Comparison of ENCODE assay signal across 16 cellular contexts in genomic region chr9:89537166-89537565, GRCh38. TPM values are rescaled to one million over a fixed set of nuclear protein-coding genes. Genes with fewer than 3 reads are reported as not detected.
DNase-seq lines count a peak whose midpoint lies in the region; ATAC-seq and TF ChIP-seq lines count a peak whose summit lies in the region.
"Had no signal": no experiment of that assay in that cellular context is flagged by ENCODE, and none has a peak within 500 bp of the region (broad histone marks: within the 10 kb centered on the region; RNA-seq: fewer than 3 reads in every experiment).

No MANE protein-coding gene starts in this region.

- no peak for ATAC-seq in activated T-cell treated with anti-CD3 and anti-CD28 coated beads, Interleukin-2, amount 50 U/mL, for 4 hours
- no peak for ATAC-seq in GM18870 (IDR thresholded peaks at IDR 0.05; ENCODE audit: unreplicated experiment)
- ATAC-seq: heart right ventricle had no signal

- H3F3A ChIP-seq in SK-N-SH (replicated peaks; ENCODE audit: insufficient read depth) (no peaks in the 10 kb centered on the region), smooth muscle cell (ENCODE audit: low read depth) (no peaks in the 10 kb centered on the region)

- peak overlapping the region; percentile 1 for H3K4me3 Mint-ChIP-seq in activated T-cell treated with anti-CD3 and anti-CD28 coated beads, Interleukin-2, amount 50 U/mL, for 4 hours

- peaks cover 0 to 55% of the 10 kb centered on the region in 2 experiments; a peak in 1 of 4 replicates for H3K4me1 ChIP-seq in SK-N-SH (ENCODE audit: control insufficient read depth in 1 of 2, insufficient read depth in 2 of 2, low read depth in 1 of 2, low read length in 1 of 2)
- H3K4me1 ChIP-seq in effector memory CD4-positive, alpha-beta T cell (ENCODE audit: control insufficient read depth, insufficient read depth, low read length, poor library complexity, severe bottlenecking) = peaks cover 65% of the 10 kb centered on the region
- H3K4me1 ChIP-seq in stomach = peaks cover 0 to 11% (median 5%) of the 10 kb centered on the region in 4 donors
- no peaks in the 10 kb centered on the region for H3K4me1 ChIP-seq in smooth muscle cell (ENCODE audit: low read depth)

- no peak for DNase-seq in activated T-cell treated with anti-CD3 and anti-CD28 coated beads, Interleukin-2, amount 50 U/mL, for 4 hours
- DNase-seq in activated T-cell treated with anti-CD3 and anti-CD28 coated beads, Interleukin-2, amount 50 U/mL, for 48 hours = no peak
- DNase-seq in SK-N-SH (peak; percentile 75), stomach (no peak), dorsolateral prefrontal cortex (no peak), smooth muscle cell (lab: John Stamatoyannopoulos, UW; ENCODE audit: unreplicated experiment) (no peak)
- DNase-seq in effector memory CD4-positive, alpha-beta T cell = no peak
- DNase-seq: effector CD4-positive, alpha-beta T cell; heart right ventricle; islet precursor cell; Karpas-422; mammary epithelial cell; NCI-H1105; stimulated activated naive CD4-positive, alpha-beta T cell treated with Interleukin-2 at 50 U/mL for 16 hours had no signal

- H3K4me3 ChIP-seq in SK-N-SH (ENCODE audit: low read depth in 2 of 2, low read length in 1 of 2) (no peak overlapping the region), stomach (no peak overlapping the region), dorsolateral prefrontal cortex (no peak overlapping the region), smooth muscle cell (no peak overlapping the region)
- peak overlapping the region; percentile 18 for H3K4me3 ChIP-seq in effector memory CD4-positive, alpha-beta T cell (ENCODE audit: insufficient read depth, low read depth, low read length, poor library complexity, severe bottlenecking)
- H3K4me3 ChIP-seq: cardiac muscle cell, heart right ventricle had no signal

- H4K20me1 ChIP-seq in SK-N-SH (ENCODE audit: insufficient read depth) (no peaks in the 10 kb centered on the region), smooth muscle cell (ENCODE audit: low read depth) (no peaks in the 10 kb centered on the region)

- H3K27me3 Mint-ChIP-seq in activated T-cell treated with anti-CD3 and anti-CD28 coated beads, Interleukin-2, amount 50 U/mL, for 4 hours (ENCODE audit: low read depth) = no peaks in the 10 kb centered on the region

- 39% methylated on average over 4 of the region's 4 CpGs for whole genome bisulfite sequencing in SK-N-SH (ENCODE audit: low lambda C conversion rate)
- 76 to 87% (median 83%) methylated on average over 3 to 4 of the region's 4 CpGs for WGBS in stomach, 5 donors
- WGBS in smooth muscle cell (ENCODE audit: low lambda C conversion rate) = 36% methylated on average over 4 of the region's 4 CpGs

- H3K27me3 ChIP-seq in SK-N-SH (ENCODE audit: insufficient read depth) = no peaks in the 10 kb centered on the region
- H3K27me3 ChIP-seq in effector memory CD4-positive, alpha-beta T cell (replicated peaks; ENCODE audit: control insufficient read depth, insufficient read depth, low read length, poor library complexity, severe bottlenecking) = no peaks in the 10 kb centered on the region
- H3K27me3 ChIP-seq in stomach = no peaks in the 10 kb centered on the region
- H3K27me3 ChIP-seq in dorsolateral prefrontal cortex = no peaks in the 10 kb centered on the region
- H3K27me3 ChIP-seq in smooth muscle cell (ENCODE audit: low read depth) = no peaks in the 10 kb centered on the region
- H3K27me3 ChIP-seq: cardiac muscle cell, heart right ventricle had no signal

- H3K4me2 ChIP-seq in SK-N-SH (no peak overlapping the region), smooth muscle cell (no peak overlapping the region)

- no peaks in the 10 kb centered on the region for H3K36me3 Mint-ChIP-seq in activated T-cell treated with anti-CD3 and anti-CD28 coated beads, Interleukin-2, amount 50 U/mL, for 4 hours (ENCODE audit: insufficient read depth)

- no peak for TF ChIP-seq CTCF in SK-N-SH (IDR thresholded peaks at IDR 0.05)
- TF ChIP-seq CTCF in stomach (IDR thresholded peaks at IDR 0.05) = no peak
- no peak for TF ChIP-seq CTCF in dorsolateral prefrontal cortex (IDR thresholded peaks at IDR 0.05 in 54 of 56, conservative IDR thresholded peaks at IDR 0.05 in 2 of 56; ENCODE audit: low read depth in 1 of 56, partially characterized antibody in 56 of 56)
- TF ChIP-seq CTCF in smooth muscle cell (IDR thresholded peaks at IDR 0.05; ENCODE audit: borderline replicate concordance, insufficient read depth, poor library complexity, severe bottlenecking) = no peak

- H3K79me2 ChIP-seq in SK-N-SH (ENCODE audit: insufficient read depth) (no peaks in the 10 kb centered on the region), smooth muscle cell (ENCODE audit: low read depth) (no peaks in the 10 kb centered on the region)

- no peak for TF ChIP-seq POLR2A in stomach (IDR thresholded peaks at IDR 0.05)

- H3K36me3 ChIP-seq in SK-N-SH (replicated peaks in 1 of 2; ENCODE audit: control insufficient read depth in 1 of 2, insufficient read depth in 2 of 2, low read length in 1 of 2) = no peaks in the 10 kb centered on the region
- no peaks in the 10 kb centered on the region for H3K36me3 ChIP-seq in effector memory CD4-positive, alpha-beta T cell (ENCODE audit: control insufficient read depth, insufficient read depth, low read length)
- H3K36me3 ChIP-seq in stomach = no peaks in the 10 kb centered on the region
- no peaks in the 10 kb centered on the region for H3K36me3 ChIP-seq in smooth muscle cell (ENCODE audit: low read depth)
- H3K36me3 ChIP-seq: cardiac muscle cell, heart right ventricle had no signal

- CTCF ChIA-PET in SK-N-SH (lab: Yijun Ruan, JAX) = interaction anchor here (5.0 kb wide), 1 partner anchor 12 kb away, joined by 36 read pairs; no protein-coding TSS in a partner anchor

- H2AFZ ChIP-seq in SK-N-SH (ENCODE audit: low read depth) (no peak overlapping the region), smooth muscle cell (ENCODE audit: low read depth) (no peak overlapping the region)

- H3K9me2 ChIP-seq in SK-N-SH = no peaks in the 10 kb centered on the region

- no peaks in the 10 kb centered on the region for H3K9me3 ChIP-seq in SK-N-SH
- no peaks in the 10 kb centered on the region for H3K9me3 ChIP-seq in effector memory CD4-positive, alpha-beta T cell (ENCODE audit: control insufficient read depth, low read length)
- H3K9me3 ChIP-seq in stomach = no peaks in the 10 kb centered on the region
- no peaks in the 10 kb centered on the region for H3K9me3 ChIP-seq in smooth muscle cell (replicated peaks; ENCODE audit: low read depth)
- H3K9me3 ChIP-seq: heart right ventricle had no signal

- POLR2A ChIA-PET in SK-N-SH (lab: Yijun Ruan, JAX) = no interaction called here

- H3K9ac ChIP-seq in SK-N-SH (no peak overlapping the region), smooth muscle cell (ENCODE audit: low read depth) (no peak overlapping the region)

- no peaks in the 10 kb centered on the region for H3K9me3 Mint-ChIP-seq in activated T-cell treated with anti-CD3 and anti-CD28 coated beads, Interleukin-2, amount 50 U/mL, for 4 hours

- H3K4me1 Mint-ChIP-seq in activated T-cell treated with anti-CD3 and anti-CD28 coated beads, Interleukin-2, amount 50 U/mL, for 4 hours (ENCODE audit: low read depth) = peaks cover 94% of the 10 kb centered on the region

- TF ChIP-seq EP300 in SK-N-SH (IDR thresholded peaks at IDR 0.05; ENCODE audit: borderline replicate concordance in 1 of 2, low read depth in 1 of 2, low read length in 1 of 2) (peak in 1 of 2 experiments; percentile 86; a peak in 2 of 4 replicates), stomach (IDR thresholded peaks at IDR 0.05) (no peak)

- H3K27ac ChIP-seq in SK-N-SH (ENCODE audit: low read depth in 2 of 2, low read length in 1 of 2) (peak overlapping the region in 1 of 2 experiments; percentile 89; a peak in 2 of 4 replicates), stomach (peak overlapping the region; percentile 1 to 55 (median 29)), dorsolateral prefrontal cortex (no peak overlapping the region), smooth muscle cell (ENCODE audit: low read depth) (no peak overlapping the region)
- H3K27ac ChIP-seq in effector memory CD4-positive, alpha-beta T cell (ENCODE audit: insufficient read depth, low read length, poor library complexity, severe bottlenecking) = peak overlapping the region; percentile 62
- H3K27ac ChIP-seq: cardiac muscle cell had no signal

- intact Hi-C loops in stomach (cut with DNase I; ENCODE audit: low total_unique reads) = no loop called here
- intact Hi-C loops in dorsolateral prefrontal cortex (cut with DNase I) = no loop called here

- no peak for TF ChIP-seq RAD21 in SK-N-SH (IDR thresholded peaks at IDR 0.05; ENCODE audit: low read length)

TF ChIP-seq in SK-N-SH, 30 proteins besides CTCF, POLR2A, EP300 and RAD21:
- TF ChIP-seq MXI1 (IDR thresholded peaks at IDR 0.05; ENCODE audit: low read depth, low read length) = peak; percentile 44; the same call in 1 of the 2 replicates
- no peak; the same call in 1 of the 2 replicates for TF ChIP-seq GATA2 (CRISPR knock-in tag; IDR thresholded peaks at IDR 0.05)
- peak; percentile 23; the same call in 1 of the 2 replicates for TF ChIP-seq USF2 (IDR thresholded peaks at IDR 0.05; ENCODE audit: borderline replicate concordance, low read depth, low read length)
- peak; percentile 84 for TF ChIP-seq RCOR1 (IDR thresholded peaks at IDR 0.05; ENCODE audit: low read length)
- no peak for TF ChIP-seq NFIC (IDR thresholded peaks at IDR 0.05; ENCODE audit: borderline replicate concordance)
- TF ChIP-seq RFX5 (IDR thresholded peaks at IDR 0.05; ENCODE audit: low read length) = no peak
- peak; percentile 44; the same call in 1 of the 2 replicates for TF ChIP-seq FOXJ3 (CRISPR knock-in tag; IDR thresholded peaks at IDR 0.05)
TF ChIP-seq in SK-N-SH: peak in this region for 4.

RNA-seq across cellular contexts. Expression of gene SEMA4D, which starts 39.3 kb away (rescaled TPM):
- total RNA-seq in activated T-cell treated with anti-CD3 and anti-CD28 coated beads, Interleukin-2, amount 50 U/mL, for 4 hours = 100 to 1,000 TPM; 248 to 348 (median 344) TPM
- 2.1 and 4.8 TPM in 2 replicates for polyA plus RNA-seq in SK-N-SH (2012; rRNA removed)
- polyA plus RNA-seq in SK-N-SH (2012; cell fraction: cytosol; rRNA removed) = 2.4 and 3.7 TPM in 2 replicates
- polyA plus RNA-seq in SK-N-SH (2012; cell fraction: nucleus; rRNA removed) = 12.9 and 17.9 TPM in 2 replicates
- total RNA-seq in stomach = 10 to 100 TPM; 11.1 to 43.3 (median 28.8) TPM
- 10 to 100 TPM in 1 of 3 donors, 1 to 10 TPM in 2; 4.9 to 10.9 (median 8.4) TPM for polyA plus RNA-seq in stomach
- total RNA-seq in dorsolateral prefrontal cortex = 100 to 1,000 TPM in 116 of 120 experiments, 10 to 100 TPM in 4; 90.5 to 697 (median 192) TPM
- total RNA-seq in smooth muscle cell = 2.4 and 2.7 TPM in 2 replicates
- polyA plus RNA-seq in smooth muscle cell = 0.63 and 3.4 TPM in 2 replicates

Comparison
In these comparisons a context has a peak if more than half of its experiments do, and no peak if none do; other contexts are left out.
1. H3K27ac ChIP-seq: peak in effector memory CD4-positive, alpha-beta T cell (single experiment) and stomach (5 of 5); none in dorsolateral prefrontal cortex (0 of 59) and smooth muscle cell (single experiment).